In the genomic region with DNA sequence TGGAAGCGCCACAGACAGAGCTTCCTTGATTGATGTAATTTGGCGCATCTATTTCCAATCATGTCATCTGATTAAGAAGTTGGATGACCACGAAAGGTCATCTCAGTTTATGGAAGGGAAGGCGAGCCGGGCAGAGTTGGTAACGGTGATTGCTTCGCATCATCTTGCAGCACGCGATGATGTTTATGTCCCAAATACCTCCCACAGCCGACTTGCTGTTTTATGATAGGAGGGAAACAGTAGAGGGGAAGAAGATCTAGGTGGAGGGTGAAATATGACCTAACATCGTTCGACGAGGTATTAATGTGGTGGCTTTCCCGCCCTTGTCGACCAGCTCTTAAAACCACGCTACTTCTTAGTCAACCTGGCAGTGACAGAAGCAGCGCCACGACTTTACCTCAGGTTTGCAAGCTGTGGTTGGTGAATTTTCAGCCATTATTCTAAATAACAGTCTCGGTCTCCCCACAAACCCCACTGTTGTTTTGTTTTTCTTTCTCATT, we compare ENCODE assay signal across 7 cellular contexts. TPM values are rescaled to one million over a fixed set of nuclear protein-coding genes. Genes with fewer than 3 reads are reported as not detected.
A peak's percentile ranks its signal among the peaks of the same experiment; 100 is the strongest.
DNase-seq lines count a peak whose midpoint lies in the region; ATAC-seq and TF ChIP-seq lines count a peak whose summit lies in the region.

No MANE protein-coding gene starts in this region.

- CTCF ChIA-PET in IMR-90 (lab: Yijun Ruan, JAX), result no interaction called here

- H3K36me3 ChIP-seq in IMR-90 (ENCODE audit: control insufficient read depth, insufficient read depth, low read length), result no peaks in the 10 kb centered on the region
- no peaks in the 10 kb centered on the region for H3K36me3 ChIP-seq in iPS-20b (ENCODE audit: insufficient read depth, low read depth, low read length)

- peak overlapping the region; percentile 99 for H2AFZ ChIP-seq in IMR-90 (replicated peaks; ENCODE audit: low read length, poor library complexity)

- no peak for TF ChIP-seq POLR2A in IMR-90 (IDR thresholded peaks at IDR 0.05; ENCODE audit: low read depth, low read length)

- H3K9me1 ChIP-seq in IMR-90 (ENCODE audit: insufficient read depth, low read length), result peaks cover 2% of the 10 kb centered on the region; the same call in 1 of the 2 replicates

- no peaks in the 10 kb centered on the region for H3K9me3 Mint-ChIP-seq in activated T-cell treated with anti-CD3 and anti-CD28 coated beads, Interleukin-2, amount 50 U/mL, for 72 hours

- H3K27me3 Mint-ChIP-seq in activated T-cell treated with anti-CD3 and anti-CD28 coated beads, Interleukin-2, amount 50 U/mL, for 72 hours (ENCODE audit: low read depth), result peaks cover 50% of the 10 kb centered on the region

- POLR2A ChIA-PET in IMR-90 (lab: Charles Lee; ENCODE audit: unreplicated experiment), result no interaction called here

- dilution Hi-C loops in IMR-90 (cut with HindIII; ENCODE audit: low sequenced_read_pairs, unreplicated experiment), result no loop called here

- peak overlapping the region; percentile 43 for H3K27ac Mint-ChIP-seq in activated T-cell treated with anti-CD3 and anti-CD28 coated beads, Interleukin-2, amount 50 U/mL, for 72 hours

- DNase-seq in IMR-90, result peak; percentile 52
- peak in 1 of 2 donors; percentile 77 for DNase-seq in activated T-cell treated with anti-CD3 and anti-CD28 coated beads, Interleukin-2, amount 50 U/mL, for 72 hours
- peak; percentile 22 to 47 for DNase-seq in stimulated activated CD4-positive, alpha-beta T cell treated with anti-CD3 and anti-CD28 coated beads, Interleukin-4, amount 100 ng/mL, for 48 hours (ENCODE audit: low read depth in 2 of 2)
- DNase-seq in DMS114 treated with DMSO at 0.1 percent for 48 hours (lab: John Stamatoyannopoulos, UW; ENCODE audit: unreplicated experiment), result no peak
- no peak for DNase-seq in GM03348 (ENCODE audit: low spot score)

- H3K56ac ChIP-seq in IMR-90 (ENCODE audit: extremely low read depth, insufficient read depth, low read length), result peak overlapping the region; percentile 79

- H4K91ac ChIP-seq in IMR-90 (ENCODE audit: insufficient read depth, low read depth, low read length), result peak overlapping the region; percentile 89

- TF ChIP-seq RAD21 in IMR-90 (IDR thresholded peaks at IDR 0.05; ENCODE audit: low read length), result no peak

- no peak for TF ChIP-seq CTCF in IMR-90 (conservative IDR thresholded peaks at IDR 0.05; ENCODE audit: low read depth, low read length)

- peak overlapping the region; percentile 61 for H3K4ac ChIP-seq in IMR-90 (ENCODE audit: low read depth, low read length)

- H3K4me1 ChIP-seq in IMR-90 (ENCODE audit: control insufficient read depth, insufficient read depth, low read length) (peaks cover 12% of the 10 kb centered on the region), iPS-20b (ENCODE audit: insufficient read depth, low read length) (peaks cover 16% of the 10 kb centered on the region)

- H3K27me3 ChIP-seq in IMR-90 (ENCODE audit: control insufficient read depth, insufficient read depth, low read length), result no peaks in the 10 kb centered on the region
- peaks cover 32% of the 10 kb centered on the region for H3K27me3 ChIP-seq in iPS-20b (ENCODE audit: insufficient read depth, low read length)

- H3K79me1 ChIP-seq in IMR-90 (ENCODE audit: low read depth in 1 of 2, low read length in 2 of 2), result peaks cover 0 to 19% of the 10 kb centered on the region in 2 experiments; a peak in 3 of 4 replicates

- H3K4me3 ChIP-seq in IMR-90 (ENCODE audit: insufficient read depth, low read depth, low read length) (no peak overlapping the region), iPS-20b (ENCODE audit: low read length) (peak overlapping the region; percentile 60; the same call in 1 of the 2 replicates)

- intact Hi-C loops in IMR-90 (cut with micrococcal nuclease), result loop anchor here (5.0 kb wide), 3 partner anchors 203 to 413 kb away; partner anchors contain the start of gene MRC2

- H2AK9ac ChIP-seq in IMR-90 (replicated peaks; ENCODE audit: low read depth, low read length, poor library complexity), result peak overlapping the region; percentile 92

- H2AK5ac ChIP-seq in IMR-90 (ENCODE audit: low read depth, low read length), result peak overlapping the region; percentile 83

- peak overlapping the region; percentile 91 for H2BK5ac ChIP-seq in IMR-90 (ENCODE audit: low read depth, low read length, poor library complexity, severe bottlenecking)

- peak overlapping the region; percentile 95 for H4K5ac ChIP-seq in IMR-90 (ENCODE audit: low read depth, low read length)

- peak overlapping the region; percentile 55 for H2BK15ac ChIP-seq in IMR-90 (ENCODE audit: low read depth, low read length)

- no CpG with 5 or more reads among the region's 19 CpGs for WGBS in IMR-90 (ENCODE audit: extremely low coverage in 2 of 2, insufficient read length in 1 of 2), 2 experiments

- H3K9me3 ChIP-seq in IMR-90 (ENCODE audit: control insufficient read depth, insufficient read depth, low read length), result no peaks in the 10 kb centered on the region
- H3K9me3 ChIP-seq in iPS-20b (ENCODE audit: insufficient read depth, low read depth, low read length), result no peaks in the 10 kb centered on the region

- in situ Hi-C loops in IMR-90 (cut with MboI; ENCODE audit: low sequenced_read_pairs), result loop anchor here (5.0 kb wide), 1 partner anchor 258 kb away; no protein-coding TSS in a partner anchor

- H3K27ac ChIP-seq in IMR-90 (ENCODE audit: insufficient read depth, low read length) (peak overlapping the region; percentile 95), iPS-20b (ENCODE audit: low read length) (no peak overlapping the region)

- peak overlapping the region; percentile 20 for H2BK20ac ChIP-seq in IMR-90 (ENCODE audit: low read depth, low read length)

- peak overlapping the region; percentile 53 to 79 for H4K8ac ChIP-seq in IMR-90 (ENCODE audit: low read depth in 2 of 2, low read length in 2 of 2)

- peak overlapping the region; percentile 86 for H3K18ac ChIP-seq in IMR-90 (ENCODE audit: low read depth, low read length)

- H3K14ac ChIP-seq in IMR-90 (replicated peaks; ENCODE audit: low read depth, low read length), result peak overlapping the region; percentile 47

- no peak for ATAC-seq in IMR-90 (ENCODE audit: low read depth)
- ATAC-seq in activated T-cell treated with anti-CD3 and anti-CD28 coated beads, Interleukin-2, amount 50 U/mL, for 72 hours (replicated peaks in 1 of 2), result peak in 1 of 2 donors; percentile 65
- ATAC-seq in GM18511 (IDR thresholded peaks at IDR 0.05; ENCODE audit: unreplicated experiment), result no peak

- peak overlapping the region; percentile 72 for H2BK120ac ChIP-seq in IMR-90 (ENCODE audit: low read depth, low read length)

- peak overlapping the region; percentile 15 for H3K4me2 ChIP-seq in IMR-90 (ENCODE audit: low read depth, low read length)

- peaks cover 12% of the 10 kb centered on the region; the same call in 1 of the 2 replicates for H4K20me1 ChIP-seq in IMR-90 (ENCODE audit: insufficient read depth, low read length)

- no peaks in the 10 kb centered on the region for H3K36me3 Mint-ChIP-seq in activated T-cell treated with anti-CD3 and anti-CD28 coated beads, Interleukin-2, amount 50 U/mL, for 72 hours (ENCODE audit: insufficient read depth in 2 of 2)

- H3K9ac ChIP-seq in IMR-90 (ENCODE audit: low read depth, low read length), result no peak overlapping the region
- H3K9ac ChIP-seq in iPS-20b (ENCODE audit: low read depth, low read length), result peak overlapping the region; percentile 18; the same call in 1 of the 2 replicates

- peak overlapping the region; percentile 78 to 92 for H3K4me3 Mint-ChIP-seq in activated T-cell treated with anti-CD3 and anti-CD28 coated beads, Interleukin-2, amount 50 U/mL, for 72 hours

- H3K23ac ChIP-seq in IMR-90 (ENCODE audit: low read depth, low read length), result peak overlapping the region; percentile 20

- no TSS peak for BruUV-seq in IMR-90 (replicated peaks; lab: Mats Ljungman, UMichigan)

- H3K4me1 Mint-ChIP-seq in activated T-cell treated with anti-CD3 and anti-CD28 coated beads, Interleukin-2, amount 50 U/mL, for 72 hours (ENCODE audit: low read depth), result peaks cover 31% of the 10 kb centered on the region

TF ChIP-seq in IMR-90, 13 proteins besides CTCF, POLR2A, EP300 and RAD21 (continues in another document):
- TF ChIP-seq RCOR1 (IDR thresholded peaks at IDR 0.05; ENCODE audit: insufficient replicate concordance, low read length) (no peak), MXI1 (IDR thresholded peaks at IDR 0.05; ENCODE audit: borderline replicate concordance, low read depth, low read length) (no peak), MAZ (IDR thresholded peaks at IDR 0.05; ENCODE audit: borderline replicate concordance, low read depth, low read length) (no peak), BHLHE40 (IDR thresholded peaks at IDR 0.05; ENCODE audit: low read depth, low read length) (no peak), NFE2L2 (IDR thresholded peaks at IDR 0.05; ENCODE audit: low read depth, low read length) (no peak), FOS (IDR thresholded peaks at IDR 0.05; ENCODE audit: low read depth, low read length) (no peak), RFX5 (IDR thresholded peaks at IDR 0.05; ENCODE audit: low read depth, low read length) (no peak), SMC3 (IDR thresholded peaks at IDR 0.05; ENCODE audit: low read depth, low read length) (no peak), CEBPB (IDR thresholded peaks at IDR 0.05; ENCODE audit: low read depth, low read length) (no peak), MAFK (IDR thresholded peaks at IDR 0.05; ENCODE audit: low read depth, low read length) (no peak), CHD1 (IDR thresholded peaks at IDR 0.05; ENCODE audit: low read depth, low read length) (no peak)
- TF ChIP-seq, protein P1, sequence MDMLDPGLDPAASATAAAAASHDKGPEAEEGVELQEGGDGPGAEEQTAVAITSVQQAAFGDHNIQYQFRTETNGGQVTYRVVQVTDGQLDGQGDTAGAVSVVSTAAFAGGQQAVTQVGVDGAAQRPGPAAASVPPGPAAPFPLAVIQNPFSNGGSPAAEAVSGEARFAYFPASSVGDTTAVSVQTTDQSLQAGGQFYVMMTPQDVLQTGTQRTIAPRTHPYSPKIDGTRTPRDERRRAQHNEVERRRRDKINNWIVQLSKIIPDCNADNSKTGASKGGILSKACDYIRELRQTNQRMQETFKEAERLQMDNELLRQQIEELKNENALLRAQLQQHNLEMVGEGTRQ (IDR thresholded peaks at IDR 0.05; ENCODE audit: low read depth, low read length), result no peak

RNA-seq across cellular contexts. Expression of gene TANC2, which starts 0.8 kb away (rescaled TPM):
- total RNA-seq in IMR-90 (2012; rRNA removed), result 40.0 and 41.4 TPM in 2 replicates
- polyA plus RNA-seq in IMR-90 (2012; rRNA removed), result 18.5 and 20.6 TPM in 2 replicates
- polyA plus RNA-seq in IMR-90 (2012; cell fraction: cytosol; rRNA removed), result 3.9 and 6.7 TPM in 2 replicates
- polyA plus RNA-seq in IMR-90 (2012; cell fraction: nucleus; rRNA removed; ENCODE audit: low replicate concordance), result 14.4 and 33.2 TPM in 2 replicates
- total RNA-seq in activated T-cell treated with anti-CD3 and anti-CD28 coated beads, Interleukin-2, amount 50 U/mL, for 72 hours, result 10 to 100 TPM in 1 of 2 donors, 1 to 10 TPM in 1; 7.4 to 16.1 TPM

Comparison
In these comparisons a context has a peak if more than half of its experiments do, and no peak if none do; other contexts are left out.
1. DNase-seq: peak in IMR-90 (single experiment) and stimulated activated CD4-positive, alpha-beta T cell treated with anti-CD3 and anti-CD28 coated beads, Interleukin-4, amount 100 ng/mL, for 48 hours (2 of 2); none in DMS114 treated with DMSO at 0.1 percent for 48 hours (single experiment) and GM03348 (single experiment).